Comparison of ENCODE assay signal across 8 cellular contexts in genomic region chr2:1140389-1141003, GRCh38.
A peak's percentile ranks its signal among the peaks of the same experiment; 100 is the strongest.
DNase-seq lines count a peak whose midpoint lies in the region; ATAC-seq, FAIRE-seq and TF ChIP-seq lines count a peak whose summit lies in the region.

No MANE protein-coding gene starts in this region.

- TF ChIP-seq CTCF in WI38 (IDR thresholded peaks at IDR 0.05; ENCODE audit: low read depth, low read length) (peak; percentile 99), coronary artery (IDR thresholded peaks at IDR 0.05) (peak; percentile 55), Peyer's patch (IDR thresholded peaks at IDR 0.05) (peak in 3 of 6 experiments; percentile 29 to 59 (median 39))

- peak; percentile 34 for DNase-seq in GM12891 (ENCODE audit: insufficient read length, low spot score)
- no peak for DNase-seq in coronary artery (ENCODE audit: low spot score)
- DNase-seq in naive thymus-derived CD4-positive, alpha-beta T cell: peak in 8 of 9 donors; percentile 26 to 74 (median 46)
- DNase-seq in Peyer's patch: no peak
- DNase-seq in SKM-1 treated with dmso at 0.1 percent for 144 hours (lab: John Stamatoyannopoulos, UW; ENCODE audit: unreplicated experiment): no peak

- H3K27ac ChIP-seq in coronary artery (no peak overlapping the region), Peyer's patch (no peak overlapping the region)
- no peak overlapping the region for H3K27ac ChIP-seq in naive thymus-derived CD4-positive, alpha-beta T cell (ENCODE audit: low read depth, low read length)

- no peaks in the 10 kb centered on the region for H3K36me3 ChIP-seq in naive thymus-derived CD4-positive, alpha-beta T cell (ENCODE audit: control insufficient read depth in 2 of 3, insufficient read depth in 3 of 3, low read length in 3 of 3)
- H3K36me3 ChIP-seq in Peyer's patch: no peaks in the 10 kb centered on the region

- peaks cover 3 to 30% (median 21%) of the 10 kb centered on the region in 7 donors for H3K4me1 Mint-ChIP-seq in naive thymus-derived CD4-positive, alpha-beta T cell

- peak; percentile 49 for ATAC-seq in HG03060 (IDR thresholded peaks at IDR 0.05; ENCODE audit: low read depth, unreplicated experiment)
- ATAC-seq in naive thymus-derived CD4-positive, alpha-beta T cell: peak; percentile 84
- no peak for ATAC-seq in HG02840 (IDR thresholded peaks at IDR 0.05; ENCODE audit: low FRiP score, unreplicated experiment)

- no peak overlapping the region for H3K4me3 ChIP-seq in WI38 (ENCODE audit: low read depth, low read length)
- H3K4me3 ChIP-seq in coronary artery: no peak overlapping the region
- no peak overlapping the region for H3K4me3 ChIP-seq in naive thymus-derived CD4-positive, alpha-beta T cell (ENCODE audit: low read length)
- H3K4me3 ChIP-seq in Peyer's patch: no peak overlapping the region

- H3K27me3 ChIP-seq in naive thymus-derived CD4-positive, alpha-beta T cell (ENCODE audit: control insufficient read depth in 2 of 2, insufficient read depth in 2 of 2, low read length in 2 of 2): no peaks in the 10 kb centered on the region
- H3K27me3 ChIP-seq in Peyer's patch: no peaks in the 10 kb centered on the region

- POLR2A ChIA-PET in naive thymus-derived CD4-positive, alpha-beta T cell (lab: Charles Lee): no interaction called here

- FAIRE-seq in GM12891 (lab: Jason Lieb, UNC): peak; percentile 26

- intact Hi-C loops in naive thymus-derived CD4-positive, alpha-beta T cell (cut with micrococcal nuclease): no loop called here

- no peak overlapping the region for H3K27ac Mint-ChIP-seq in naive thymus-derived CD4-positive, alpha-beta T cell

- peaks cover 0 to 4% of the 10 kb centered on the region in 2 donors for H3K4me1 ChIP-seq in naive thymus-derived CD4-positive, alpha-beta T cell (ENCODE audit: control insufficient read depth in 2 of 2, insufficient read depth in 2 of 2, low read length in 2 of 2)
- H3K4me1 ChIP-seq in Peyer's patch: no peaks in the 10 kb centered on the region

- CTCF ChIA-PET in naive thymus-derived CD4-positive, alpha-beta T cell (lab: Charles Lee): interaction anchor here (0.5 to 1.2 kb wide), 6 partner anchors 16 to 372 kb away, joined by 3 to 4 read pairs (median 4); no protein-coding TSS in a partner anchor

- H3K4me3 Mint-ChIP-seq in naive thymus-derived CD4-positive, alpha-beta T cell: peak overlapping the region in 2 of 10 donors; percentile 43 to 53

- peaks cover 0 to 10% (median 9%) of the 10 kb centered on the region in 5 donors for H3K36me3 Mint-ChIP-seq in naive thymus-derived CD4-positive, alpha-beta T cell

- H3K9me3 Mint-ChIP-seq in naive thymus-derived CD4-positive, alpha-beta T cell: peaks cover 0 to 11% (median 8%) of the 10 kb centered on the region in 11 donors

- TF ChIP-seq POLR2A in GM12891 (IDR thresholded peaks at IDR 0.05; ENCODE audit: low read depth, low read length) (no peak), Peyer's patch (IDR thresholded peaks at IDR 0.05) (no peak)

- H3K27me3 Mint-ChIP-seq in naive thymus-derived CD4-positive, alpha-beta T cell: no peaks in the 10 kb centered on the region

- no peaks in the 10 kb centered on the region for H3K9me3 ChIP-seq in naive thymus-derived CD4-positive, alpha-beta T cell (ENCODE audit: control insufficient read depth in 2 of 3, low read length in 3 of 3)
- H3K9me3 ChIP-seq in Peyer's patch: no peaks in the 10 kb centered on the region

TF ChIP-seq in GM12891, 5 proteins besides CTCF, POLR2A, EP300 and RAD21:
- no peak for TF ChIP-seq TAF1 (IDR thresholded peaks at IDR 0.05; ENCODE audit: low read depth, low read length)
- no peak for TF ChIP-seq POU2F2 (IDR thresholded peaks at IDR 0.05; ENCODE audit: low read depth, low read length)
- no peak for TF ChIP-seq POLR2AphosphoS5 (IDR thresholded peaks at IDR 0.05; ENCODE audit: low read depth, low read length)
- no peak for TF ChIP-seq PAX5 (IDR thresholded peaks at IDR 0.05; ENCODE audit: insufficient read depth, low read length, severe bottlenecking)

Comparison
In these comparisons a context has a peak if more than half of its experiments do, and no peak if none do; other contexts are left out.
1. DNase-seq: peak in GM12891 (single experiment) and naive thymus-derived CD4-positive, alpha-beta T cell (8 of 9); none in coronary artery (single experiment), Peyer's patch (0 of 3) and SKM-1 treated with dmso at 0.1 percent for 144 hours (single experiment).